Comparison of ENCODE assay signal across 11 cellular contexts in the genomic region with DNA sequence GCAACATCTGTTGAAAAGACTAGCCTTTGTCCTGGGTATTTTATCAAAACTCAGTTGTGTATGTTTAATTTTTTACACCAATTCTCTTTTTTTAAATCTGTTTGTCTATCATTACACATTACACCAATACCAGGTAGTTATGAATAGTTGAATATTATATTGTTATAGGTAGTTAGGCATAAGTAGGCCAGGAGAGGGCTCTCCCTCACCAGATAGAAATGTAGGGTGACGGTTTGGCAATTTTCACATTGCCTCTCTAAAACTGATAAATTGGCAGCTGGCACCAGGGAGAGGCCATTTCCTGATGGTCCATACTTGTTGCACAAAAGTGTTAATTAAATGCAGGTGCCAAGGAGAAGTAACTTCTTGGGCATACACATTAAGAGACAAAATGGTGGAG.
A peak's percentile ranks its signal among the peaks of the same experiment; 100 is the strongest.
DNase-seq lines count a peak whose midpoint lies in the region; ATAC-seq and TF ChIP-seq lines count a peak whose summit lies in the region.
"Had no signal": no experiment of that assay in that cellular context is flagged by ENCODE, and none has a peak within 500 bp of the region (broad histone marks: within the 10 kb centered on the region; RNA-seq: fewer than 3 reads in every experiment).

No MANE protein-coding gene starts in this region.

- H3K36me3 Mint-ChIP-seq in naive thymus-derived CD8-positive, alpha-beta T cell = no peaks in the 10 kb centered on the region
- H3K36me3 Mint-ChIP-seq: CD4-positive, CD25-positive, alpha-beta regulatory T cell had no signal

- H3K9me3 ChIP-seq in BE2C (no peaks in the 10 kb centered on the region), A673 (ENCODE audit: low read depth, low read length, poor library complexity, severe bottlenecking) (peaks cover 20% of the 10 kb centered on the region)

- intact Hi-C loops in A673 (cut with micrococcal nuclease; ENCODE audit: unreplicated experiment) = no loop called here

- H3K4me1 ChIP-seq in BE2C (no peaks in the 10 kb centered on the region; the same call in 1 of the 2 replicates), A673 (ENCODE audit: insufficient read depth, low read length, poor library complexity, severe bottlenecking) (no peaks in the 10 kb centered on the region)

- POLR2A ChIA-PET in naive thymus-derived CD8-positive, alpha-beta T cell (lab: Charles Lee) = no interaction called here
- POLR2A ChIA-PET in A673 (lab: Charles Lee; ENCODE audit: low non-redundant PET) = no interaction called here

- CTCF ChIA-PET in A673 (lab: Charles Lee) = no interaction called here

- ATAC-seq in HG03432 (IDR thresholded peaks at IDR 0.05; ENCODE audit: unreplicated experiment) = peak; percentile 57
- no peak for ATAC-seq in HG03520 (IDR thresholded peaks at IDR 0.05; ENCODE audit: unreplicated experiment)
- no peak for ATAC-seq in naive thymus-derived CD8-positive, alpha-beta T cell
- ATAC-seq: right cardiac atrium had no signal

- H3K27ac ChIP-seq in A673 (ENCODE audit: low read depth, low read length, poor library complexity, severe bottlenecking) = no peak overlapping the region

- H3K27me3 ChIP-seq in BE2C (no peaks in the 10 kb centered on the region), A673 (replicated peaks; ENCODE audit: insufficient read depth, low read depth, low read length, poor library complexity) (no peaks in the 10 kb centered on the region)

- H3K4me1 Mint-ChIP-seq in naive thymus-derived CD8-positive, alpha-beta T cell = no peaks in the 10 kb centered on the region

- BruUV-seq in A673 (replicated peaks; lab: Mats Ljungman, UMichigan) = no TSS peak

- DNase-seq in BE2C (peak; percentile 9), NCI-H526 treated with DMSO at 0.1 percent for 48 hours (lab: John Stamatoyannopoulos, UW) (peak; percentile 9), dermis microvascular lymphatic vessel endothelial cell (ENCODE audit: low read depth in 2 of 2) (peak; percentile 32 to 42), cerebellum (ENCODE audit: low spot score) (no peak), A673 (ENCODE audit: low spot score) (no peak)
- DNase-seq in naive thymus-derived CD8-positive, alpha-beta T cell = no peak
- DNase-seq: activated effector memory CD4-positive, alpha-beta T cell treated with anti-CD3 and anti-CD28 coated beads, Interleukin-2, amount 50 U/mL, for 16 hours; CD4-positive, CD25-positive, alpha-beta regulatory T cell; right cardiac atrium had no signal

- H3K27ac Mint-ChIP-seq in naive thymus-derived CD8-positive, alpha-beta T cell = no peak overlapping the region
- H3K27ac Mint-ChIP-seq: CD4-positive, CD25-positive, alpha-beta regulatory T cell had no signal

- H3K9me3 Mint-ChIP-seq in naive thymus-derived CD8-positive, alpha-beta T cell = peaks cover 0 to 10% (median 4%) of the 10 kb centered on the region in 9 donors

- H3K4me3 ChIP-seq in BE2C (ENCODE audit: low read depth, low read length) (no peak overlapping the region), A673 (ENCODE audit: low read depth, low read length, poor library complexity, severe bottlenecking) (no peak overlapping the region)

- H3K36me3 ChIP-seq in BE2C = no peaks in the 10 kb centered on the region
- H3K36me3 ChIP-seq in A673 (ENCODE audit: insufficient read depth, low read length, poor library complexity, severe bottlenecking) = no peaks in the 10 kb centered on the region

- H3K4me3 Mint-ChIP-seq in naive thymus-derived CD8-positive, alpha-beta T cell = no peak overlapping the region
- H3K4me3 Mint-ChIP-seq: CD4-positive, CD25-positive, alpha-beta regulatory T cell had no signal

- TF ChIP-seq CTCF in BE2C (IDR thresholded peaks at IDR 0.05; ENCODE audit: low read depth, low read length) = peak; percentile 48
- TF ChIP-seq CTCF in A673 (conservative IDR thresholded peaks at IDR 0.05; ENCODE audit: low read depth, low read length) = no peak

- H3K27me3 Mint-ChIP-seq in naive thymus-derived CD8-positive, alpha-beta T cell = no peaks in the 10 kb centered on the region
- H3K27me3 Mint-ChIP-seq: CD4-positive, CD25-positive, alpha-beta regulatory T cell had no signal

Comparison
In these comparisons a context has a peak if more than half of its experiments do, and no peak if none do; other contexts are left out.
1. DNase-seq: peak in BE2C (single experiment), NCI-H526 treated with DMSO at 0.1 percent for 48 hours (single experiment) and dermis microvascular lymphatic vessel endothelial cell (2 of 2); none in cerebellum (single experiment), naive thymus-derived CD8-positive, alpha-beta T cell (0 of 10) and A673 (single experiment).